ENCODE assay signal across 8 cellular contexts in genomic region chr1:156677616-156678596, GRCh38. TPM values are rescaled to one million over a fixed set of nuclear protein-coding genes. Genes with fewer than 3 reads are reported as not detected.
DNase-seq lines count a peak whose midpoint lies in the region; ATAC-seq and TF ChIP-seq lines count a peak whose summit lies in the region.

No MANE protein-coding gene starts in this region.

- DNase-seq in AG10803 (ENCODE audit: low read depth) (peak; percentile 81), NCI-H2081 (lab: John Stamatoyannopoulos, UW) (peak; percentile 47 to 66), fibroblast of gingiva (ENCODE audit: low read depth) (peak; percentile 78), myocyte (ENCODE audit: low read depth) (peak; percentile 91), T-helper 9 cell (no peak)

- ATAC-seq in GM19324 (IDR thresholded peaks at IDR 0.05; ENCODE audit: low FRiP score, unreplicated experiment), result no peak

- TF ChIP-seq CTCF in AG10803 (conservative IDR thresholded peaks at IDR 0.05; ENCODE audit: low read length) (peak; percentile 93), GM12873 (IDR thresholded peaks at IDR 0.05; ENCODE audit: insufficient read depth, low read depth, low read length, missing control alignments) (peak; percentile 87), VCaP (conservative IDR thresholded peaks at IDR 0.05) (peak; percentile 88)

- H3K4me3 ChIP-seq in AG10803 (ENCODE audit: low read length), result peak overlapping the region; percentile 33

- H3K27ac ChIP-seq in VCaP, result peak overlapping the region; percentile 27; the same call in 1 of the 2 replicates

RNA-seq across cellular contexts. Expression of gene NES, which starts 0.7 kb away (rescaled TPM):
- 1,770 and 2,264 TPM in 2 replicates for total RNA-seq in myocyte
- polyA plus RNA-seq in myocyte (2012), result 834 TPM

RNA-seq across cellular contexts. Expression of gene CRABP2, which starts 27.5 kb away (rescaled TPM):
- total RNA-seq in myocyte, result 5.3 and 6.2 TPM in 2 replicates
- 6.0 TPM for polyA plus RNA-seq in myocyte (2012)

RNA-seq across cellular contexts. Expression of gene BCAN, which starts 36.0 kb away (rescaled TPM):
- total RNA-seq in myocyte, result 0.11 TPM in 1 of 2 replicates, not detected in the other
- polyA plus RNA-seq in myocyte (2012), result 1.0 TPM

RNA-seq across cellular contexts. Expression of gene METTL25B, which starts 50.4 kb away (rescaled TPM):
- total RNA-seq in myocyte, result 8.9 and 13.5 TPM in 2 replicates
- 17.0 TPM for polyA plus RNA-seq in myocyte (2012)

RNA-seq across cellular contexts. Expression of gene ISG20L2, which starts 50.7 kb away (rescaled TPM):
- 12.8 and 19.7 TPM in 2 replicates for total RNA-seq in myocyte
- 24.2 TPM for polyA plus RNA-seq in myocyte (2012)
